In the genomic region with DNA sequence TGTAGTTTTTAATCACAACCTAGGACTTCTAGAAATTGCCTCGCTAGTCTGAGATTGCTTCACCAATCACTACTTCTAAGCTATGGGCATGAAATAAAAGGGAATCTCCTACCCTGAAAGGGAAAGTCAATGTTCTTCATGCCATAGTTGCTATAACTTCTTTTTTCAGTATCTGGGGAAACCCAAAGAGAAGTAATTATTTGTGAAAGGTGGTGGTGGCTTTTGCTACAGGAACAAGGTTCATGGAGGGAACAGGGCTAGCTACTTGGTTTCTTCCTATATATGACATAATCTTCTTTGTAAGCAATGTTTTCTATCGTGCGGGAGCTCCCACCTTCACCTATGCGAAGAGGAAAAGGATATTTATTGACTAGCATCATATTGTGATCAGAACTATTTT, we compare ENCODE assay signal across 14 cellular contexts.
A peak's percentile ranks its signal among the peaks of the same experiment; 100 is the strongest.
DNase-seq lines count a peak whose midpoint lies in the region; ATAC-seq and TF ChIP-seq lines count a peak whose summit lies in the region.
"Had no signal": no experiment of that assay in that cellular context is flagged by ENCODE, and none has a peak within 500 bp of the region (broad histone marks: within the 10 kb centered on the region; RNA-seq: fewer than 3 reads in every experiment).

No MANE protein-coding gene starts in this region.

- ATAC-seq in HG02678 (IDR thresholded peaks at IDR 0.05; ENCODE audit: unreplicated experiment) = peak; percentile 42
- ATAC-seq: GM23338 had no signal

- DNase-seq in GM13977 (ENCODE audit: low spot score) (peak; percentile 21), glutamatergic neuron (no peak), kidney glomerular epithelial cell (lab: John Stamatoyannopoulos, UW) (no peak), brain microvascular endothelial cell (no peak)
- no peak for DNase-seq in activated T-cell treated with anti-CD3 and anti-CD28 coated beads, Interleukin-2, amount 50 U/mL, for 48 hours
- DNase-seq in stimulated activated CD4-positive, alpha-beta T cell treated with anti-CD3 and anti-CD28 coated beads, Interleukin-4, amount 100 ng/mL, for 1 hour = no peak
- DNase-seq: C1 segment of cervical spinal cord; Calu3; CD4-positive, alpha-beta T cell; DMS79; H7 had no signal

- H3K27ac ChIP-seq in brain microvascular endothelial cell = no peak overlapping the region

- in situ Hi-C loops in GM13977 (cut with MboI; ENCODE audit: low pct_unique_long_range_greater_than_20kb, low sequenced_read_pairs, unreplicated experiment) (no loop called here), brain microvascular endothelial cell (cut with HindIII; ENCODE audit: low pct_ligation_motif_present, low sequenced_read_pairs) (no loop called here)

- H3K27me3 ChIP-seq in brain microvascular endothelial cell (replicated peaks) = no peaks in the 10 kb centered on the region

- no peak overlapping the region for H3K4me3 Mint-ChIP-seq in glutamatergic neuron (ENCODE audit: unreplicated experiment)
- H3K4me3 Mint-ChIP-seq: B cell; CD4-positive, alpha-beta T cell; GM23338 had no signal

- TF ChIP-seq CTCF in GM13977 (IDR thresholded peaks at IDR 0.05; ENCODE audit: extremely low read depth, insufficient read depth, missing control alignments) (no peak), glutamatergic neuron (IDR thresholded peaks at IDR 0.05; ENCODE audit: partially characterized antibody, unreplicated experiment) (no peak), brain microvascular endothelial cell (IDR thresholded peaks at IDR 0.05; ENCODE audit: low read depth, low read length, missing control alignments) (no peak)

- peaks cover 8% of the 10 kb centered on the region for H3K36me3 ChIP-seq in brain microvascular endothelial cell (replicated peaks)

- H3K27ac Mint-ChIP-seq in glutamatergic neuron (ENCODE audit: unreplicated experiment) = peak overlapping the region; percentile 93
- H3K27ac Mint-ChIP-seq: B cell; CD4-positive, alpha-beta T cell; GM23338 had no signal

- H3K9me3 Mint-ChIP-seq in glutamatergic neuron (ENCODE audit: unreplicated experiment) = peaks cover 2% of the 10 kb centered on the region
- H3K9me3 Mint-ChIP-seq: CD4-positive, alpha-beta T cell; GM23338 had no signal

- H3K4me3 ChIP-seq in brain microvascular endothelial cell (ENCODE audit: low read depth, low read length) = no peak overlapping the region
- H3K4me3 ChIP-seq: GM23338 had no signal

- H3K4me1 Mint-ChIP-seq in glutamatergic neuron (ENCODE audit: low read depth, unreplicated experiment) = peaks cover 24% of the 10 kb centered on the region
- H3K4me1 Mint-ChIP-seq: B cell had no signal

- H3K36me3 Mint-ChIP-seq in glutamatergic neuron (ENCODE audit: unreplicated experiment) = no peaks in the 10 kb centered on the region

- peaks cover 4% of the 10 kb centered on the region for H3K27me3 Mint-ChIP-seq in glutamatergic neuron (ENCODE audit: unreplicated experiment)
- H3K27me3 Mint-ChIP-seq: B cell; CD4-positive, alpha-beta T cell had no signal
